Comparison of ENCODE assay signal across 8 cellular contexts in the genomic region with DNA sequence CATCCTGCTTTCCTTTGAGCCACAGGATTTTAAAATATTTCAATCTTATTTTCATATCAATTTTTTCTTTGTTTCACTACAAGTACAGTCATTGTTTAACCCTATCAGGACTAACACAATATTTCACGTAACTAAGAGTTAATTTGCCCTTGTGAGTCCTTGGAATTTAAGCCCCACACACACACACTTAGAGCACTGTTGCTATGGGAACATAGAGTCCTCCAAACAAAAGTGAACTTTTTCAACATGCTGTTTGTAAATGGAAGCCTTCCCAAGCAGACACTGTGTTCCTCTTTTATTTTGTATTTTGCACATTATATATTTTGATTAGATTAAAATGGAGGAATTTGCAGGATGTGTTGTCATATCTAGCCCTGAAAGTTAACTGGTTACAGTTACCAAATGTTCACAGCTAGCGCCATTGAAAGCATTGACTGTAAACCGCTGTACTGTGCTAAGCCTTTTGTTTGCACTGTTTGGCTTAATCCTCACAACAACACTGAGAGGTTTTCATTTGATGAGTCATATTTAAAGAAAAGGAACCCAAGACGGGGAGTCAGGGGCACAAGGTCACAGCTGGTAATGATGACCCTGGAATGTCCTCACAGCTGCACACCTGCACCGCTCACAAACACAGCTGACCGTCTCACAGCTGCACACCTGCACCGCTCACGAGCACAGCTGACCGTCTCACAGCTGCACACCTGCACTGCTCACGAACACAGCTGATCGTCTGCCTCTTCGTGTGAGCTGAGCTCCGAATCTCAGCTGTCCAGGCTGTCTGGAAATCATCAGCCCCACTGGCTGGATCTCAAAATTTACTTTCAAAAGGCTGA. TPM values are rescaled to one million over a fixed set of nuclear protein-coding genes. Genes with fewer than 3 reads are reported as not detected.
DNase-seq lines count a peak whose midpoint lies in the region; ATAC-seq, FAIRE-seq and TF ChIP-seq lines count a peak whose summit lies in the region.

No MANE protein-coding gene starts in this region.

- H3K79me2 ChIP-seq in HepG2 (ENCODE audit: insufficient read depth, low read length) = peaks cover 16% of the 10 kb centered on the region

- BruUV-seq in HepG2 (replicated peaks; lab: Mats Ljungman, UMichigan) = no TSS peak

- H3K9me3 ChIP-seq in HepG2 (ENCODE audit: low read length) = no peaks in the 10 kb centered on the region

- H3K4me3 ChIP-seq in HepG2 (replicated peaks in 1 of 3; ENCODE audit: insufficient read depth in 1 of 3, low read depth in 2 of 3, low read length in 3 of 3) = peak overlapping the region in 2 of 3 experiments; percentile 11 to 53; a peak in 2 of 6 replicates

- WGBS in HepG2 (ENCODE audit: low lambda C conversion rate) = 5% methylated on average over 13 of the region's 13 CpGs

- peak; percentile 81 for DNase-seq in GM04504 (ENCODE audit: low read depth)
- no peak for DNase-seq in HTR-8/SVneo (ENCODE audit: insufficient read length, low spot score)
- no peak for DNase-seq in activated B cell treated with CpG ODN at 0.5 μM for 24 hours
- DNase-seq in HepG2 (ENCODE audit: low spot score) = peak; percentile 73
- no peak for DNase-seq in superior temporal gyrus (ENCODE audit: extremely low spot score)
- no peak for DNase-seq in posterior cingulate gyrus

- no peak overlapping the region for H2AFZ ChIP-seq in HepG2 (ENCODE audit: low read length)

- POLR2A ChIA-PET in activated B cell treated with CpG ODN at 0.5 μM for 24 hours (lab: Charles Lee) (interaction anchor here (1.0 to 1.1 kb wide), 2 partner anchors 30 to 85 kb away, joined by 3 to 4 read pairs; a partner anchor contains a TSS), HepG2 (lab: Yijun Ruan, JAX) (no interaction called here)

- no peak for TF ChIP-seq POLR2A in HepG2 (IDR thresholded peaks at IDR 0.05; ENCODE audit: insufficient read depth in 1 of 2, low read depth in 2 of 2, low read length in 2 of 2)

- TF ChIP-seq CTCF in activated B cell treated with CpG ODN at 0.5 μM for 24 hours (IDR thresholded peaks at IDR 0.05) (no peak), HepG2 (CRISPR knock-in tag; IDR thresholded peaks at IDR 0.05) (no peak)

- 0 out of 4 replicates have a peak, but pooled peaks of 1 of the 2 experiments have one; percentile 9 for TF ChIP-seq EP300 in HepG2 (IDR thresholded peaks at IDR 0.05; ENCODE audit: low read depth in 2 of 2, low read length in 2 of 2)
- TF ChIP-seq EP300 in HepG2 (CRISPR knock-in tag; IDR thresholded peaks at IDR 0.05; ENCODE audit: borderline replicate concordance) = peak; percentile 53

- peak overlapping the region; percentile 59 for H3K9ac ChIP-seq in HepG2 (ENCODE audit: insufficient read depth, low read depth, low read length)

- ATAC-seq in activated B cell treated with CpG ODN at 0.5 μM for 24 hours (ENCODE audit: low read depth) (peak; percentile 42), HepG2 (peak; percentile 90), HG02642 (IDR thresholded peaks at IDR 0.05; ENCODE audit: poor library complexity, unreplicated experiment) (no peak), GM18517 (IDR thresholded peaks at IDR 0.05; ENCODE audit: unreplicated experiment) (no peak)

- H3K4me1 ChIP-seq in HepG2 (ENCODE audit: insufficient read depth, low read length) = peaks cover 43% of the 10 kb centered on the region

- in situ Hi-C loops in HepG2 (cut with HindIII; ENCODE audit: extremely low pct_ligation_motif_present, low pct_unique_long_range_greater_than_20kb) = no loop called here

- H3K27ac ChIP-seq in HepG2 (ENCODE audit: extremely low read length, insufficient read depth, low read length) = peak overlapping the region; percentile 66

- intact Hi-C loops in activated B cell treated with CpG ODN at 0.5 μM for 24 hours (cut with micrococcal nuclease) (no loop called here), HepG2 (cut with micrococcal nuclease; ENCODE audit: unreplicated experiment) (no loop called here), posterior cingulate gyrus (cut with DNase I) (no loop called here)

- no peak for TF ChIP-seq RAD21 in HepG2 (CRISPR knock-in tag; IDR thresholded peaks at IDR 0.05)

- peak; percentile 91 for FAIRE-seq in HTR-8/SVneo (lab: Jason Lieb, UNC)
- FAIRE-seq in HepG2 (lab: Jason Lieb, UNC) = peak; percentile 56

- CTCF ChIA-PET in activated B cell treated with CpG ODN at 0.5 μM for 24 hours (lab: Charles Lee) = interaction anchor here (1.0 kb wide), 1 partner anchor 13 kb away, joined by 3 read pairs; no protein-coding TSS in a partner anchor
- CTCF ChIA-PET in HepG2 (lab: Yijun Ruan, JAX; ENCODE audit: low intra/inter-chr PET ratio, low total read pairs) = no interaction called here

- H3K4me1 Mint-ChIP-seq in activated B cell treated with CpG ODN at 0.5 μM for 24 hours = peaks cover 22% of the 10 kb centered on the region

- peak overlapping the region; percentile 76 for H3K4me2 ChIP-seq in HepG2 (ENCODE audit: low read depth, low read length)

- peaks cover 2% of the 10 kb centered on the region for H4K20me1 ChIP-seq in HepG2 (ENCODE audit: insufficient read depth, low read length)

- no peaks in the 10 kb centered on the region for H3K9me3 Mint-ChIP-seq in activated B cell treated with CpG ODN at 0.5 μM for 24 hours

- H3K27me3 ChIP-seq in HepG2 (ENCODE audit: control insufficient read depth in 1 of 2, insufficient read depth in 2 of 2, low read length in 2 of 2) = peaks cover 1 to 25% of the 10 kb centered on the region in 2 experiments; a peak in 3 of 5 replicates

- no peak overlapping the region for H3K27ac Mint-ChIP-seq in activated B cell treated with CpG ODN at 0.5 μM for 24 hours

- H3K36me3 Mint-ChIP-seq in activated B cell treated with CpG ODN at 0.5 μM for 24 hours (ENCODE audit: low read depth) = peaks cover 38% of the 10 kb centered on the region

- peaks cover 1 to 21% of the 10 kb centered on the region in 2 experiments; a peak in 4 of 5 replicates for H3K36me3 ChIP-seq in HepG2 (replicated peaks in 1 of 2; ENCODE audit: control insufficient read depth in 1 of 2, insufficient read depth in 2 of 2, low read length in 2 of 2)

- no peak overlapping the region for H3K4me3 Mint-ChIP-seq in activated B cell treated with CpG ODN at 0.5 μM for 24 hours

- no peaks in the 10 kb centered on the region for H3K27me3 Mint-ChIP-seq in activated B cell treated with CpG ODN at 0.5 μM for 24 hours

TF ChIP-seq in HepG2, 621 proteins besides CTCF, POLR2A, EP300 and RAD21 (continues in another document):
- TF ChIP-seq, protein P1, sequence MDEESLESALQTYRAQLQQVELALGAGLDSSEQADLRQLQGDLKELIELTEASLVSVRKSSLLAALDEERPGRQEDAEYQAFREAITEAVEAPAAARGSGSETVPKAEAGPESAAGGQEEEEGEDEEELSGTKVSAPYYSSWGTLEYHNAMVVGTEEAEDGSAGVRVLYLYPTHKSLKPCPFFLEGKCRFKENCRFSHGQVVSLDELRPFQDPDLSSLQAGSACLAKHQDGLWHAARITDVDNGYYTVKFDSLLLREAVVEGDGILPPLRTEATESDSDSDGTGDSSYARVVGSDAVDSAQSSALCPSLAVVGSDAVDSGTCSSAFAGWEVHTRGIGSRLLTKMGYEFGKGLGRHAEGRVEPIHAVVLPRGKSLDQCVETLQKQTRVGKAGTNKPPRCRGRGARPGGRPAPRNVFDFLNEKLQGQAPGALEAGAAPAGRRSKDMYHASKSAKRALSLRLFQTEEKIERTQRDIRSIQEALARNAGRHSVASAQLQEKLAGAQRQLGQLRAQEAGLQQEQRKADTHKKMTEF (CRISPR knock-in tag; IDR thresholded peaks at IDR 0.05) = peak; percentile 58
- TF ChIP-seq XRCC5 (optimal IDR thresholded peaks at IDR 0.05; ENCODE audit: low read length) = peak; percentile 27
- TF ChIP-seq, protein P2, sequence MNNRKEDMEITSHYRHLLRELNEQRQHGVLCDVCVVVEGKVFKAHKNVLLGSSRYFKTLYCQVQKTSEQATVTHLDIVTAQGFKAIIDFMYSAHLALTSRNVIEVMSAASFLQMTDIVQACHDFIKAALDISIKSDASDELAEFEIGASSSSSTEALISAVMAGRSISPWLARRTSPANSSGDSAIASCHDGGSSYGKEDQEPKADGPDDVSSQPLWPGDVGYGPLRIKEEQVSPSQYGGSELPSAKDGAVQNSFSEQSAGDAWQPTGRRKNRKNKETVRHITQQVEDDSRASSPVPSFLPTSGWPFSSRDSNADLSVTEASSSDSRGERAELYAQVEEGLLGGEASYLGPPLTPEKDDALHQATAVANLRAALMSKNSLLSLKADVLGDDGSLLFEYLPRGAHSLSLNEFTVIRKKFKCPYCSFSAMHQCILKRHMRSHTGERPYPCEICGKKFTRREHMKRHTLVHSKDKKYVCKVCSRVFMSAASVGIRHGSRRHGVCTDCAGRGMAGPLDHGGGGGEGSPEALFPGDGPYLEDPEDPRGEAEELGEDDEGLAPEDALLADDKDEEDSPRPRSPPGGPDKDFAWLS (CRISPR knock-in tag; IDR thresholded peaks at IDR 0.05; ENCODE audit: borderline replicate concordance) = no peak
- no peak for TF ChIP-seq JARID2 (CRISPR knock-in tag; IDR thresholded peaks at IDR 0.05; ENCODE audit: insufficient replicate concordance)
- peak; percentile 98 for TF ChIP-seq PITX1 (CRISPR knock-in tag; IDR thresholded peaks at IDR 0.05)

RNA-seq across cellular contexts. Expression of a gene that starts 6.3 kb away (rescaled TPM):
- total RNA-seq in activated B cell treated with CpG ODN at 0.5 μM for 24 hours (49.8 and 54.0 TPM in 2 replicates), HepG2 (2016; rRNA removed; fragmentation: Illumina TruSeq; extraction: Trizol) (292 and 469 TPM in 2 replicates)
- total RNA-seq in HepG2 (2016; cell fraction: cytosol; rRNA removed; fragmentation: Illumina TruSeq; extraction: Trizol; ENCODE audit: low read depth) = 90.0 and 120 TPM in 2 replicates
- total RNA-seq in HepG2 (2016; cell fraction: insoluble cytoplasmic fraction; rRNA removed; fragmentation: Illumina TruSeq; extraction: Trizol) = 306 and 489 TPM in 2 replicates
- total RNA-seq in HepG2 (2016; cell fraction: membrane; rRNA removed; fragmentation: Illumina TruSeq; extraction: Trizol) = 174 and 189 TPM in 2 replicates
- 120 and 128 TPM in 2 replicates for total RNA-seq in HepG2 (2016; cell fraction: nucleus; rRNA removed; fragmentation: Illumina TruSeq; extraction: Trizol)
- polyA plus RNA-seq in HepG2 (2011; rRNA removed) = 209 and 249 TPM in 2 replicates
- polyA plus RNA-seq in HepG2 (2011; cell fraction: cytosol; rRNA removed) = 65.8 and 77.6 TPM in 2 replicates
- 38.6 and 45.2 TPM in 2 replicates for polyA plus RNA-seq in HepG2 (2011; cell fraction: nucleus; rRNA removed)
- 219 and 268 TPM in 2 replicates for polyA plus RNA-seq in HepG2 (2012)
- 132 and 186 TPM in 2 replicates for polyA plus RNA-seq in HepG2 (2016; cell fraction: cytosol; fragmentation: Illumina TruSeq; extraction: Trizol; ENCODE audit: low read depth)
- 432 and 474 TPM in 2 replicates for polyA plus RNA-seq in HepG2 (2016; cell fraction: insoluble cytoplasmic fraction; fragmentation: Illumina TruSeq; extraction: Trizol; ENCODE audit: low read depth)
- polyA plus RNA-seq in HepG2 (2016; cell fraction: membrane; fragmentation: Illumina TruSeq; extraction: Trizol; ENCODE audit: low read depth) = 169 and 214 TPM in 2 replicates
- polyA plus RNA-seq in HepG2 (2016; cell fraction: nucleus; fragmentation: Illumina TruSeq; extraction: Trizol; ENCODE audit: insufficient read depth, low read depth) = 174 and 214 TPM in 2 replicates
- polyA minus RNA-seq in HepG2 (2011; rRNA and poly(A)+ RNA removed; ENCODE audit: low replicate concordance) = 34.2 and 39.9 TPM in 2 replicates
- polyA minus RNA-seq in HepG2 (2011; cell fraction: cytosol; rRNA and poly(A)+ RNA removed) = 36.2 and 37.8 TPM in 2 replicates
- 26.5 and 28.5 TPM in 2 replicates for polyA minus RNA-seq in HepG2 (2011; cell fraction: nucleus; rRNA and poly(A)+ RNA removed)

Comparison
In these comparisons a context has a peak if more than half of its experiments do, and no peak if none do; other contexts are left out.
1. DNase-seq: peak in GM04504 (single experiment) and HepG2 (single experiment); none in HTR-8/SVneo (single experiment), activated B cell treated with CpG ODN at 0.5 μM for 24 hours (single experiment), superior temporal gyrus (single experiment) and posterior cingulate gyrus (0 of 10).
2. ATAC-seq: peak in activated B cell treated with CpG ODN at 0.5 μM for 24 hours (single experiment) and HepG2 (single experiment); none in HG02642 (single experiment) and GM18517 (single experiment).